18 cellular contexts compared by ENCODE assay signal in genomic region chr6:73640179-73640750, GRCh38. TPM values are rescaled to one million over a fixed set of nuclear protein-coding genes. Genes with fewer than 3 reads are reported as not detected.
DNase-seq lines count a peak whose midpoint lies in the region; ATAC-seq, FAIRE-seq and TF ChIP-seq lines count a peak whose summit lies in the region.
"Had no signal": no experiment of that assay in that cellular context is flagged by ENCODE, and none has a peak within 500 bp of the region (broad histone marks: within the 10 kb centered on the region; RNA-seq: fewer than 3 reads in every experiment).

No MANE protein-coding gene starts in this region.

- no peak for FAIRE-seq in urothelium cell line (lab: Jason Lieb, UNC)

- H3F3A ChIP-seq in GM23248 (ENCODE audit: insufficient read depth) = no peaks in the 10 kb centered on the region
- H3F3A ChIP-seq in PC-3 (ENCODE audit: low read length, unreplicated experiment) = peaks cover 5% of the 10 kb centered on the region

- no peak overlapping the region for H3K9ac ChIP-seq in GM23248
- H3K9ac ChIP-seq in PC-3 (ENCODE audit: low read length) = no peak overlapping the region
- H3K9ac ChIP-seq: BLaER1 treated with 17β-estradiol and CSF1 and Interleukin-3, amounts not matched to agents 10 nM and 100 nM had no signal

- in situ Hi-C loops in GM23248 (cut with MboI) = no loop called here

- WGBS in GM23248 (ENCODE audit: low coverage in 1 of 2, low lambda C conversion rate in 2 of 2, missing lambda C conversion rate in 2 of 2), 2 experiments = 97 to 100% methylated on average over 1 of the region's 1 CpG
- WGBS in body of pancreas, 2 donors = 70 to 75% methylated on average over 1 of the region's 1 CpG
- 86 to 94% methylated on average over 1 of the region's 1 CpG for WGBS in aorta, 2 donors

- no peak for TF ChIP-seq CTCF in PC-3 (conservative IDR thresholded peaks at IDR 0.05; ENCODE audit: low read depth, low read length)
- TF ChIP-seq CTCF in body of pancreas (IDR thresholded peaks at IDR 0.05) = no peak

- no peak overlapping the region for H2AFZ ChIP-seq in GM23248
- H2AFZ ChIP-seq in PC-3 (ENCODE audit: low read length) = no peak overlapping the region

- DNase-seq in GM23248 (peak; percentile 33), PC-3 (peak; percentile 28), body of pancreas (no peak), urothelium cell line (ENCODE audit: low spot score) (peak; percentile 29), GM03348 (ENCODE audit: low spot score) (no peak), NCI-H128 (lab: John Stamatoyannopoulos, UW; ENCODE audit: unreplicated experiment) (no peak), aorta (no peak)
- DNase-seq: CD8-positive, alpha-beta T cell; DMS79; H9; Kasumi-1; NCI-H1105; NCI-H1694; NCI-H2081 treated with DMSO at 0.1 percent for 48 hours; NCI-H748 treated with DMSO at 0.1 percent for 48 hours; RPMI8226; SHP77 treated with DMSO at 0.1 percent for 48 hours had no signal

- TF ChIP-seq POLR2A in body of pancreas (IDR thresholded peaks at IDR 0.05) = no peak

- intact Hi-C loops in PC-3 (cut with micrococcal nuclease) (no loop called here), body of pancreas (cut with DNase I) (no loop called here), aorta (cut with DNase I) (no loop called here)

- CTCF ChIA-PET in PC-3 (lab: Charles Lee) = no interaction called here

- POLR2A ChIA-PET in PC-3 (lab: Charles Lee; ENCODE audit: unreplicated experiment) = no interaction called here

- peaks cover 7% of the 10 kb centered on the region; the same call in 1 of the 2 replicates for H3K4me1 ChIP-seq in GM23248 (ENCODE audit: insufficient read depth)
- peaks cover 35% of the 10 kb centered on the region for H3K4me1 ChIP-seq in PC-3 (ENCODE audit: insufficient read depth, low read length)
- H3K4me1 ChIP-seq in body of pancreas = peaks cover 3% of the 10 kb centered on the region
- no peaks in the 10 kb centered on the region for H3K4me1 ChIP-seq in aorta (ENCODE audit: control insufficient read depth in 1 of 2, insufficient read depth in 2 of 2, low read length in 2 of 2)

- H3K4me2 ChIP-seq in GM23248 (ENCODE audit: unreplicated experiment) (no peak overlapping the region), PC-3 (ENCODE audit: low read length) (no peak overlapping the region)
- H3K4me2 ChIP-seq: BLaER1 treated with 17β-estradiol and CSF1 and Interleukin-3, amounts not matched to agents 10 nM and 100 nM had no signal

- H3K79me2 ChIP-seq in GM23248 (ENCODE audit: insufficient read depth) = no peaks in the 10 kb centered on the region
- no peaks in the 10 kb centered on the region for H3K79me2 ChIP-seq in PC-3 (ENCODE audit: low read length)

- H3K9me3 ChIP-seq in GM23248 (ENCODE audit: low read depth) (no peaks in the 10 kb centered on the region), PC-3 (ENCODE audit: low read length) (no peaks in the 10 kb centered on the region), body of pancreas (no peaks in the 10 kb centered on the region), aorta (ENCODE audit: control insufficient read depth, low read length) (no peaks in the 10 kb centered on the region)
- H3K9me3 ChIP-seq: BLaER1 treated with 17β-estradiol and CSF1 and Interleukin-3, amounts not matched to agents 10 nM and 100 nM had no signal

- H3K27ac ChIP-seq in GM23248 (no peak overlapping the region), PC-3 (ENCODE audit: low read length) (0 out of 2 replicates have a peak overlapping the region, but pooled peaks have one; percentile 7), body of pancreas (peak overlapping the region in 3 of 4 donors; percentile 27 to 51 (median 45)), aorta (ENCODE audit: low read depth in 1 of 2, low read length in 2 of 2) (no peak overlapping the region)
- H3K27ac ChIP-seq: BLaER1 treated with 17β-estradiol and CSF1 and Interleukin-3, amounts not matched to agents 10 nM and 100 nM had no signal

- H3K4me3 ChIP-seq in GM23248 (no peak overlapping the region), PC-3 (ENCODE audit: low read length) (no peak overlapping the region), body of pancreas (no peak overlapping the region), aorta (ENCODE audit: low read length in 2 of 2) (no peak overlapping the region)
- H3K4me3 ChIP-seq: BLaER1 treated with 17β-estradiol and CSF1 and Interleukin-3, amounts not matched to agents 10 nM and 100 nM had no signal

- H4K20me1 ChIP-seq in GM23248 (ENCODE audit: insufficient read depth) (no peaks in the 10 kb centered on the region), PC-3 (ENCODE audit: low read length) (no peaks in the 10 kb centered on the region)

- ATAC-seq in PC-3 (peak; percentile 49), body of pancreas (peak; percentile 89), aorta (ENCODE audit: low FRiP score) (no peak)
- ATAC-seq: CD8-positive, alpha-beta T cell had no signal

- H3K27me3 ChIP-seq in GM23248 (replicated peaks; ENCODE audit: insufficient read depth) = no peaks in the 10 kb centered on the region
- no peaks in the 10 kb centered on the region for H3K27me3 ChIP-seq in PC-3 (ENCODE audit: low read length)
- H3K27me3 ChIP-seq in body of pancreas = no peaks in the 10 kb centered on the region
- H3K27me3 ChIP-seq in aorta (ENCODE audit: control insufficient read depth in 1 of 2, insufficient read depth in 2 of 2, low read length in 1 of 2) = no peaks in the 10 kb centered on the region
- H3K27me3 ChIP-seq: BLaER1 treated with 17β-estradiol and CSF1 and Interleukin-3, amounts not matched to agents 10 nM and 100 nM had no signal

- BruUV-seq in PC-3 (replicated peaks; lab: Mats Ljungman, UMichigan) = no TSS peak

- H3K9me2 ChIP-seq in GM23248 (ENCODE audit: insufficient read depth) = no peaks in the 10 kb centered on the region
- no peaks in the 10 kb centered on the region for H3K9me2 ChIP-seq in PC-3 (replicated peaks; ENCODE audit: low read length)

- H3K36me3 ChIP-seq in GM23248 (ENCODE audit: low read depth) (peaks cover 7% of the 10 kb centered on the region; the same call in 1 of the 2 replicates), PC-3 (ENCODE audit: low read depth, low read length) (no peaks in the 10 kb centered on the region), body of pancreas (replicated peaks in 1 of 2; ENCODE audit: insufficient read depth in 1 of 2, low read depth in 2 of 2) (no peaks in the 10 kb centered on the region), aorta (ENCODE audit: control insufficient read depth in 1 of 2, insufficient read depth in 2 of 2, low read length in 1 of 2) (no peaks in the 10 kb centered on the region)

RNA-seq across cellular contexts. Expression of gene SLC17A5, which starts 13.5 kb away (rescaled TPM):
- total RNA-seq in GM23248 (2014; rRNA removed; shearing (Covaris generic)) = 18.4 and 32.1 TPM in 2 replicates
- polyA plus RNA-seq in GM23248 (2016; fragmentation: Nextera tagmentation; extraction: Ambion mirVana) (19.5 and 20.1 TPM in 2 replicates), aorta (10 to 100 TPM; 10.7 to 10.8 TPM)
- total RNA-seq in PC-3 (2014; rRNA removed) (3.3 and 5.2 TPM in 2 replicates), body of pancreas (10 to 100 TPM in 1 of 2 donors, 1 to 10 TPM in 1; 4.9 to 11.2 TPM), aorta (10 to 100 TPM; 22.0 to 22.4 TPM)

RNA-seq across cellular contexts. Expression of gene CD109, which starts 55.7 kb away (rescaled TPM):
- 68.3 and 68.6 TPM in 2 replicates for total RNA-seq in GM23248 (2014; rRNA removed; shearing (Covaris generic))
- 31.1 and 31.3 TPM in 2 replicates for polyA plus RNA-seq in GM23248 (2016; fragmentation: Nextera tagmentation; extraction: Ambion mirVana)
- total RNA-seq in PC-3 (2014; rRNA removed) = 16.8 and 19.1 TPM in 2 replicates
- 10 to 100 TPM in 1 of 2 donors, 1 to 10 TPM in 1; 2.6 to 30.7 TPM for total RNA-seq in body of pancreas
- 10 to 100 TPM; 26.1 to 29.8 TPM for total RNA-seq in aorta
- polyA plus RNA-seq in aorta = 1 to 10 TPM; 1.9 to 4.3 TPM

Comparison
In these comparisons a context has a peak if more than half of its experiments do, and no peak if none do; other contexts are left out.
1. DNase-seq: peak in GM23248 (single experiment), PC-3 (single experiment) and urothelium cell line (single experiment); none in body of pancreas (0 of 4), GM03348 (single experiment), NCI-H128 (single experiment) and aorta (0 of 2).
2. H3K27ac ChIP-seq: peak in PC-3 (single experiment) and body of pancreas (3 of 4); none in GM23248 (single experiment) and aorta (0 of 2).